In genomic region chr16:87973721-87974120, GRCh38 we compare ENCODE assay signal across 29 cellular contexts. TPM values are rescaled to one million over a fixed set of nuclear protein-coding genes. Genes with fewer than 3 reads are reported as not detected.
DNase-seq lines count a peak whose midpoint lies in the region; ATAC-seq, FAIRE-seq and TF ChIP-seq lines count a peak whose summit lies in the region.
"Had no signal": no experiment of that assay in that cellular context is flagged by ENCODE, and none has a peak within 500 bp of the region (broad histone marks: within the 10 kb centered on the region; RNA-seq: fewer than 3 reads in every experiment).

No MANE protein-coding gene starts in this region.

- peaks cover 15% of the 10 kb centered on the region for H3K9me3 Mint-ChIP-seq in stimulated activated naive CD8-positive, alpha-beta T cell treated with anti-CD3 and anti-CD28 coated beads, Interleukin-15, Interleukin-2, amounts not matched to agents 100 ng/mL and 50 ng/mL, for 24 hours
- H3K9me3 Mint-ChIP-seq in stimulated activated naive CD8-positive, alpha-beta T cell treated with anti-CD3 and anti-CD28 coated beads, Interleukin-15, amount 100 ng/mL, for 72 hours: peaks cover 19 to 25% of the 10 kb centered on the region in 2 donors

- H3K36me3 ChIP-seq in bronchial epithelial cell (ENCODE audit: control insufficient read depth, insufficient read depth, low read length) (no peaks in the 10 kb centered on the region), keratinocyte (ENCODE audit: control insufficient read depth in 2 of 2, extremely low read depth in 1 of 2, insufficient read depth in 2 of 2, low read length in 2 of 2) (peaks cover 0 to 4% of the 10 kb centered on the region in 2 experiments)
- H3K36me3 ChIP-seq: HAP-1 had no signal

- no peak for DNase-seq in stimulated activated naive CD8-positive, alpha-beta T cell treated with anti-CD3 and anti-CD28 coated beads, Interleukin-15, amount 100 ng/mL, for 72 hours
- DNase-seq in bronchial epithelial cell (ENCODE audit: low read depth) (peak; percentile 39), keratinocyte (ENCODE audit: low read depth, low spot score) (no peak), NCI-H748 treated with DMSO at 0.1 percent for 48 hours (lab: John Stamatoyannopoulos, UW) (no peak), NCI-H187 (lab: John Stamatoyannopoulos, UW) (no peak)
- no peak for DNase-seq in central memory CD4-positive, alpha-beta T cell
- DNase-seq: AML-193; Caco-2; CD8-positive, alpha-beta T cell; GOT3; HFFc6; NCI-H1092; NCI-H1436; NCI-H187 treated with DMSO at 0.1 percent for 48 hours; NCI-H2171 treated with DMSO at 0.1 percent for 48 hours; NCI-H345; NCI-H774; NK-92 treated with Interleukin-12 subunit alpha and Interleukin-12 subunit beta, amount 100 ng/mL, for 24 hours; PC-3 had no signal

- no peak overlapping the region for H2AFZ ChIP-seq in keratinocyte (ENCODE audit: control insufficient read depth, low read length)

- no peak overlapping the region for H3K4me3 Mint-ChIP-seq in stimulated activated naive CD8-positive, alpha-beta T cell treated with anti-CD3 and anti-CD28 coated beads, Interleukin-15, Interleukin-2, amounts not matched to agents 100 ng/mL and 50 ng/mL, for 24 hours
- no peak overlapping the region for H3K4me3 Mint-ChIP-seq in stimulated activated naive CD8-positive, alpha-beta T cell treated with anti-CD3 and anti-CD28 coated beads, Interleukin-15, amount 100 ng/mL, for 72 hours
- H3K4me3 Mint-ChIP-seq: CD8-positive, alpha-beta T cell; HFFc6 had no signal

- H4K20me1 ChIP-seq in keratinocyte (ENCODE audit: control insufficient read depth, extremely low read depth, insufficient read depth, low read length): no peaks in the 10 kb centered on the region

- no peaks in the 10 kb centered on the region for H3K27me3 ChIP-seq in bronchial epithelial cell (ENCODE audit: control insufficient read depth, insufficient read depth, low read length)
- H3K27me3 ChIP-seq in keratinocyte (ENCODE audit: control insufficient read depth, extremely low read depth, insufficient read depth, low read length): no peaks in the 10 kb centered on the region

- H3K4me1 ChIP-seq in keratinocyte (ENCODE audit: control insufficient read depth, extremely low read depth, insufficient read depth, low read length): peaks cover 3% of the 10 kb centered on the region
- H3K4me1 ChIP-seq: A549, Caco-2, HAP-1 had no signal

- dilution Hi-C loops in keratinocyte (cut with MboI; ENCODE audit: extremely low pct_ligation_motif_present, low sequenced_read_pairs): no loop called here

- peaks cover 10% of the 10 kb centered on the region for H3K9me3 ChIP-seq in keratinocyte (ENCODE audit: control insufficient read depth, low read depth, low read length)
- H3K9me3 ChIP-seq: HAP-1 had no signal

- H3K4me3 ChIP-seq in bronchial epithelial cell (ENCODE audit: low read depth, low read length) (no peak overlapping the region), keratinocyte (ENCODE audit: control insufficient read depth in 2 of 3, extremely low read depth in 1 of 3, insufficient read depth in 2 of 3, low read depth in 1 of 3, low read length in 3 of 3) (no peak overlapping the region)
- H3K4me3 ChIP-seq: A549, GM12878, HAP-1 had no signal

- no peak overlapping the region for H3K27ac ChIP-seq in keratinocyte (ENCODE audit: control insufficient read depth, insufficient read depth, low read length)
- H3K27ac ChIP-seq: A549, C4-2B, HL-60, KMS-11 had no signal

- H3K4me1 Mint-ChIP-seq in stimulated activated naive CD8-positive, alpha-beta T cell treated with anti-CD3 and anti-CD28 coated beads, Interleukin-15, Interleukin-2, amounts not matched to agents 100 ng/mL and 50 ng/mL, for 24 hours (ENCODE audit: low read depth): peaks cover 64% of the 10 kb centered on the region
- peaks cover 75% of the 10 kb centered on the region for H3K4me1 Mint-ChIP-seq in stimulated activated naive CD8-positive, alpha-beta T cell treated with anti-CD3 and anti-CD28 coated beads, Interleukin-15, amount 100 ng/mL, for 72 hours

- no peaks in the 10 kb centered on the region for H3K27me3 Mint-ChIP-seq in stimulated activated naive CD8-positive, alpha-beta T cell treated with anti-CD3 and anti-CD28 coated beads, Interleukin-15, Interleukin-2, amounts not matched to agents 100 ng/mL and 50 ng/mL, for 24 hours
- H3K27me3 Mint-ChIP-seq in stimulated activated naive CD8-positive, alpha-beta T cell treated with anti-CD3 and anti-CD28 coated beads, Interleukin-15, amount 100 ng/mL, for 72 hours: no peaks in the 10 kb centered on the region
- H3K27me3 Mint-ChIP-seq: IgD-negative memory B cell had no signal

- peaks cover 57% of the 10 kb centered on the region for H3K36me3 Mint-ChIP-seq in stimulated activated naive CD8-positive, alpha-beta T cell treated with anti-CD3 and anti-CD28 coated beads, Interleukin-15, Interleukin-2, amounts not matched to agents 100 ng/mL and 50 ng/mL, for 24 hours (ENCODE audit: low read depth)

- peak overlapping the region; percentile 55 for H3K27ac Mint-ChIP-seq in stimulated activated naive CD8-positive, alpha-beta T cell treated with anti-CD3 and anti-CD28 coated beads, Interleukin-15, Interleukin-2, amounts not matched to agents 100 ng/mL and 50 ng/mL, for 24 hours
- no peak overlapping the region for H3K27ac Mint-ChIP-seq in stimulated activated naive CD8-positive, alpha-beta T cell treated with anti-CD3 and anti-CD28 coated beads, Interleukin-15, amount 100 ng/mL, for 72 hours
- H3K27ac Mint-ChIP-seq: CD8-positive, alpha-beta T cell; HFFc6 had no signal

- TF ChIP-seq CTCF in bronchial epithelial cell (IDR thresholded peaks at IDR 0.05; ENCODE audit: insufficient read depth, low read length, severe bottlenecking) (no peak), keratinocyte (optimal IDR thresholded peaks at IDR 0.05 in 1 of 3, IDR thresholded peaks at IDR 0.05 in 1 of 3, conservative IDR thresholded peaks at IDR 0.05 in 1 of 3; ENCODE audit: extremely low read depth in 1 of 3, insufficient read depth in 2 of 3, low read length in 3 of 3) (no peak)

- no peak overlapping the region for H3K9ac ChIP-seq in keratinocyte (ENCODE audit: control insufficient read depth, extremely low read depth, insufficient read depth, low read length)
- H3K9ac ChIP-seq: KMS-11 had no signal

- no peaks in the 10 kb centered on the region for H3K9me1 ChIP-seq in keratinocyte (ENCODE audit: control insufficient read depth, extremely low read depth, insufficient read depth, low read length)

- FAIRE-seq in bronchial epithelial cell (lab: Jason Lieb, UNC): no peak
- no peak for FAIRE-seq in keratinocyte (lab: Jason Lieb, UNC)
- FAIRE-seq: A549, G401.6, GM12878 had no signal

- peaks cover 56% of the 10 kb centered on the region for H3K79me2 ChIP-seq in keratinocyte (ENCODE audit: control insufficient read depth, insufficient read depth, low read length)

- peak overlapping the region; percentile 27 for H3K4me2 ChIP-seq in keratinocyte (ENCODE audit: control insufficient read depth, extremely low read depth, insufficient read depth, low read depth, low read length)
- H3K4me2 ChIP-seq: A549, KMS-11 had no signal

- no peak for ATAC-seq in stimulated activated naive CD8-positive, alpha-beta T cell treated with anti-CD3 and anti-CD28 coated beads, Interleukin-15, amount 100 ng/mL, for 72 hours
- ATAC-seq: A549; CD8-positive, alpha-beta T cell; GM12878; PC-3; SK-N-SH treated with all-trans-retinoic acid at 6 μM for 48 hours had no signal

RNA-seq across cellular contexts. Expression of gene BANP, which starts 22.5 kb away (rescaled TPM):
- 22.1 and 25.5 TPM in 2 replicates for total RNA-seq in bronchial epithelial cell
- polyA plus RNA-seq in keratinocyte: 10.0 to 12.9 TPM (median 10.8 TPM) in 3 replicates
- 13.1 TPM for polyA plus RNA-seq in keratinocyte (2011; ENCODE audit: low read depth)
- polyA plus RNA-seq in keratinocyte (2011; cell fraction: cytosol; rRNA removed): 9.4 and 9.8 TPM in 2 replicates
- 24.4 and 26.9 TPM in 2 replicates for polyA plus RNA-seq in keratinocyte (2011; cell fraction: nucleus; rRNA removed)
- 8.6 and 12.8 TPM in 2 replicates for polyA plus RNA-seq in keratinocyte (2012; ENCODE audit: low replicate concordance)
- 21.7 to 27.9 TPM (median 23.6 TPM) in 3 replicates for polyA minus RNA-seq in keratinocyte
- polyA minus RNA-seq in keratinocyte (2011; cell fraction: cytosol; rRNA and poly(A)+ RNA removed): 27.4 TPM
- polyA minus RNA-seq in keratinocyte (2011; cell fraction: nucleus; rRNA and poly(A)+ RNA removed): 23.3 and 24.7 TPM in 2 replicates

RNA-seq across cellular contexts. Expression of gene CA5A, which starts 37.4 kb away (rescaled TPM):
- total RNA-seq in bronchial epithelial cell: not detected in 2 replicates
- polyA plus RNA-seq in keratinocyte: not detected in 3 replicates
- polyA plus RNA-seq in keratinocyte (2011; ENCODE audit: low read depth): not detected
- polyA plus RNA-seq in keratinocyte (2011; cell fraction: cytosol; rRNA removed): not detected in 2 replicates
- polyA plus RNA-seq in keratinocyte (2011; cell fraction: nucleus; rRNA removed): not detected in 2 replicates
- polyA plus RNA-seq in keratinocyte (2012; ENCODE audit: low replicate concordance): not detected in 2 replicates
- polyA minus RNA-seq in keratinocyte: not detected in 3 replicates
- not detected for polyA minus RNA-seq in keratinocyte (2011; cell fraction: cytosol; rRNA and poly(A)+ RNA removed)
- not detected in 2 replicates for polyA minus RNA-seq in keratinocyte (2011; cell fraction: nucleus; rRNA and poly(A)+ RNA removed)
- total RNA-seq: CD8-positive, alpha-beta T cell; GM12878; HFFc6; PC-3 had no signal
- polyA plus RNA-seq: A549, GM12878, IgD-negative memory B cell had no signal
